ENCODE assay signal across 14 cellular contexts in genomic region chr14:106269029-106269428, GRCh38.
"Had no signal": no experiment of that assay in that cellular context is flagged by ENCODE, and none has a peak within 500 bp of the region (broad histone marks: within the 10 kb centered on the region; RNA-seq: fewer than 3 reads in every experiment).

No MANE protein-coding gene starts in this region.

- H3K36me3 Mint-ChIP-seq: activated naive CD4-positive, alpha-beta T cell treated with anti-CD3 and anti-CD28 coated beads, Interleukin-2, amount 10 ng/mL, durations not matched to agents 7 days and 5 days; natural killer cell treated with Interleukin-12 subunit alpha and Interleukin-12 subunit beta and Interleukin-15 and Interleukin-18, amount 100 ng/mL, for 72 hours had no signal

- H3K27ac ChIP-seq: coronary artery, heart left ventricle, prostate gland, spleen, tibial artery had no signal

- DNase-seq: amygdala, cerebellar nuclear complex, left ventricle myocardium superior, mammary epithelial cell, midbrain, tibial artery had no signal

- H3K4me3 ChIP-seq: coronary artery, heart left ventricle, prostate gland, tibial artery had no signal

- H3K4me3 Mint-ChIP-seq: activated naive CD4-positive, alpha-beta T cell treated with anti-CD3 and anti-CD28 coated beads, Interleukin-2, amount 10 ng/mL, durations not matched to agents 7 days and 5 days; activated T-cell treated with anti-CD3 and anti-CD28 coated beads, Interleukin-2, amount 50 U/mL, for 24 hours; natural killer cell treated with Interleukin-12 subunit alpha and Interleukin-12 subunit beta and Interleukin-15 and Interleukin-18, amount 100 ng/mL, for 72 hours had no signal

- ATAC-seq: heart left ventricle, left ventricle myocardium superior had no signal

- H3K9me3 ChIP-seq: heart left ventricle, prostate gland, spleen, tibial artery had no signal

- H3K9me3 Mint-ChIP-seq: activated naive CD4-positive, alpha-beta T cell treated with anti-CD3 and anti-CD28 coated beads, Interleukin-2, amount 10 ng/mL, durations not matched to agents 7 days and 5 days; activated T-cell treated with anti-CD3 and anti-CD28 coated beads, Interleukin-2, amount 50 U/mL, for 24 hours; natural killer cell treated with Interleukin-12 subunit alpha and Interleukin-12 subunit beta and Interleukin-15 and Interleukin-18, amount 100 ng/mL, for 72 hours had no signal

- H3K27ac Mint-ChIP-seq: activated naive CD4-positive, alpha-beta T cell treated with anti-CD3 and anti-CD28 coated beads, Interleukin-2, amount 10 ng/mL, durations not matched to agents 7 days and 5 days; activated T-cell treated with anti-CD3 and anti-CD28 coated beads, Interleukin-2, amount 50 U/mL, for 24 hours; natural killer cell treated with Interleukin-12 subunit alpha and Interleukin-12 subunit beta and Interleukin-15 and Interleukin-18, amount 100 ng/mL, for 72 hours had no signal

- H3K4me1 ChIP-seq: heart left ventricle, prostate gland, spleen, tibial artery had no signal

- H3K27me3 ChIP-seq: tibial artery had no signal

- H3K36me3 ChIP-seq: heart left ventricle, prostate gland, spleen, tibial artery had no signal

- FAIRE-seq: islet of Langerhans had no signal
